10 cellular contexts compared by ENCODE assay signal in genomic region chr9:134435527-134436355, GRCh38.
DNase-seq lines count a peak whose midpoint lies in the region; ATAC-seq and TF ChIP-seq lines count a peak whose summit lies in the region.
"Had no signal": no experiment of that assay in that cellular context is flagged by ENCODE, and none has a peak within 500 bp of the region (broad histone marks: within the 10 kb centered on the region; RNA-seq: fewer than 3 reads in every experiment).

No MANE protein-coding gene starts in this region.

- H3K9me3 Mint-ChIP-seq in CD4-positive, alpha-beta memory T cell = no peaks in the 10 kb centered on the region
- H3K9me3 Mint-ChIP-seq: CD8-positive, alpha-beta memory T cell had no signal

- H3K4me3 ChIP-seq in CD4-positive, alpha-beta memory T cell (ENCODE audit: low read length in 2 of 2) = no peak overlapping the region
- H3K4me3 ChIP-seq in gastrocnemius medialis = peak overlapping the region in 2 of 4 donors; percentile 30

- peaks cover 8 to 18% of the 10 kb centered on the region in 2 donors for H3K36me3 Mint-ChIP-seq in CD4-positive, alpha-beta memory T cell

- ATAC-seq in gastrocnemius medialis = no peak

- no peak for TF ChIP-seq CTCF in gastrocnemius medialis (IDR thresholded peaks at IDR 0.05 in 4 of 5, conservative IDR thresholded peaks at IDR 0.05 in 1 of 5)
- no peak for TF ChIP-seq CTCF in GM10266 (IDR thresholded peaks at IDR 0.05; ENCODE audit: control insufficient read depth, insufficient read depth, low read depth, missing control alignments)

- intact Hi-C loops in CD4-positive, alpha-beta memory T cell (cut with micrococcal nuclease) = no loop called here
- intact Hi-C loops in gastrocnemius medialis (cut with DNase I; ENCODE audit: low total_unique reads) (loop anchor here (2.0 kb wide), 2 partner anchors 61 to 153 kb away; no protein-coding TSS in a partner anchor), posterior vena cava (cut with DNase I) (loop anchor here in 1 of 2 donors (10.0 kb wide), 1 partner anchor 101 kb away; no protein-coding TSS in a partner anchor)

- CTCF ChIA-PET in CD4-positive, alpha-beta memory T cell (lab: Charles Lee; ENCODE audit: partially characterized antibody) = no interaction called here

- POLR2A ChIA-PET in CD4-positive, alpha-beta memory T cell (lab: Charles Lee; ENCODE audit: partially characterized antibody) = interaction anchor here (0.9 kb wide), 1 partner anchor 29 kb away, joined by 3 read pairs; no protein-coding TSS in a partner anchor

- no peak for DNase-seq in CD4-positive, alpha-beta memory T cell
- DNase-seq in amygdala (lab: John Stamatoyannopoulos, UW) (peak in 30 of 56 donors; percentile 16 to 74 (median 51)), left kidney (ENCODE audit: low read depth, low spot score) (peak; percentile 53), gastrocnemius medialis (no peak), GDM1 (lab: John Stamatoyannopoulos, UW) (no peak), posterior vena cava (ENCODE audit: low spot score) (no peak), GM10266 (ENCODE audit: extremely low spot score) (no peak), DMS79 (lab: John Stamatoyannopoulos, UW) (no peak)
- DNase-seq: activated CD8-positive, alpha-beta memory T cell treated with anti-CD3 and anti-CD28 coated beads for 24 hours; CD8-positive, alpha-beta memory T cell had no signal

- no peak overlapping the region for H3K27ac ChIP-seq in CD4-positive, alpha-beta memory T cell (ENCODE audit: low read depth, low read length)
- H3K27ac ChIP-seq in gastrocnemius medialis = peak overlapping the region; percentile 92 to 97 (median 94)

- peaks cover 0 to 7% (median 0%) of the 10 kb centered on the region in 4 donors for H3K4me1 Mint-ChIP-seq in CD4-positive, alpha-beta memory T cell
- H3K4me1 Mint-ChIP-seq: CD8-positive, alpha-beta memory T cell had no signal

- no peaks in the 10 kb centered on the region for H3K4me1 ChIP-seq in CD4-positive, alpha-beta memory T cell (ENCODE audit: insufficient read depth, low read length)
- H3K4me1 ChIP-seq in gastrocnemius medialis = peaks cover 90 to 91% of the 10 kb centered on the region in 2 donors

- in situ Hi-C loops in gastrocnemius medialis (cut with MboI; ENCODE audit: low sequenced_read_pairs in 4 of 4) = loop anchor here in 2 of 4 donors (5.0 to 25.0 kb wide), 2 partner anchors 63 to 98 kb away; partner anchors contain the start of gene RXRA (in 1 of the 2)

- H3K27me3 Mint-ChIP-seq in CD4-positive, alpha-beta memory T cell = no peaks in the 10 kb centered on the region

- no peaks in the 10 kb centered on the region for H3K27me3 ChIP-seq in CD4-positive, alpha-beta memory T cell (ENCODE audit: insufficient read depth, low read length)
- H3K27me3 ChIP-seq in gastrocnemius medialis = no peaks in the 10 kb centered on the region

- no peaks in the 10 kb centered on the region for H3K9me3 ChIP-seq in CD4-positive, alpha-beta memory T cell (ENCODE audit: control insufficient read depth in 1 of 2, low read length in 2 of 2)
- H3K9me3 ChIP-seq in gastrocnemius medialis = no peaks in the 10 kb centered on the region

- H3K4me3 Mint-ChIP-seq in CD4-positive, alpha-beta memory T cell = no peak overlapping the region
- H3K4me3 Mint-ChIP-seq: CD8-positive, alpha-beta memory T cell had no signal

- peak overlapping the region in 5 of 7 donors; percentile 13 to 90 (median 59) for H3K27ac Mint-ChIP-seq in CD4-positive, alpha-beta memory T cell

- no peak for TF ChIP-seq POLR2A in gastrocnemius medialis (IDR thresholded peaks at IDR 0.05)

- no peaks in the 10 kb centered on the region for H3K36me3 ChIP-seq in CD4-positive, alpha-beta memory T cell (ENCODE audit: insufficient read depth, low read length)
- no peaks in the 10 kb centered on the region for H3K36me3 ChIP-seq in gastrocnemius medialis

Comparison
In these comparisons a context has a peak if more than half of its experiments do, and no peak if none do; other contexts are left out.
1. DNase-seq: peak in amygdala (30 of 56) and left kidney (single experiment); none in CD4-positive, alpha-beta memory T cell (0 of 5), gastrocnemius medialis (0 of 2), GDM1 (single experiment), posterior vena cava (single experiment), GM10266 (single experiment) and DMS79 (single experiment).